In genomic region chr13:61113140-61113658, GRCh38 we compare ENCODE assay signal across 6 cellular contexts.
"Had no signal": no experiment of that assay in that cellular context is flagged by ENCODE, and none has a peak within 500 bp of the region (broad histone marks: within the 10 kb centered on the region; RNA-seq: fewer than 3 reads in every experiment).

No MANE protein-coding gene starts in this region.

- H3K27ac ChIP-seq: HL-60 had no signal

- DNase-seq: H9, HCEC 1CT had no signal

- H3K36me3 Mint-ChIP-seq: IgD-negative memory B cell had no signal

- H3K4me3 ChIP-seq: GM23338 had no signal

- H3K4me3 Mint-ChIP-seq: GM23338, H9, IgD-negative memory B cell had no signal

- ATAC-seq: GM23338, HepG2 had no signal

- H3K4me1 Mint-ChIP-seq: GM23338, H9, IgD-negative memory B cell had no signal

- H3K27ac Mint-ChIP-seq: GM23338, H9, IgD-negative memory B cell had no signal
